In the genomic region with DNA sequence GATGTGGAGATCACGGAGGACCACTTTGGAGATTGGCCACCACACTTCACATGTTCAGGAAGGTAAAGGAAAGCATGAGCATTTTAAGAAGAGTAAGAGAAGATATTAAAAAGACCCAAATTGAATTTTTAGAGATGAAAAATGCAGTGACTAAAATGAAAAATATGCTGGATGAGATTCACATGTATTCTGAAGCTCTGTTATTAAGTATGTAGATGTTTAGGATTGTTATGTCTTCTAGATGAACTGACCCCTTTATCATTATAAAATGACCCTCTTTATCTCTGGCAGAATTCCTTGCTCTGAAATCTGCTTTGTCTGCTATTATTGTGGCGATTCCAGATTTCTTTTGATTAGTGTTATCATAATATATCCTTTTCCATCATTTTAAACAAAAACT, we compare ENCODE assay signal across 20 cellular contexts. TPM values are rescaled to one million over a fixed set of nuclear protein-coding genes. Genes with fewer than 3 reads are reported as not detected.
DNase-seq lines count a peak whose midpoint lies in the region; ATAC-seq and TF ChIP-seq lines count a peak whose summit lies in the region.
"Had no signal": no experiment of that assay in that cellular context is flagged by ENCODE, and none has a peak within 500 bp of the region (broad histone marks: within the 10 kb centered on the region; RNA-seq: fewer than 3 reads in every experiment).

No MANE protein-coding gene starts in this region.

- H2AFZ ChIP-seq in H9 (ENCODE audit: low read length), result no peak overlapping the region
- H2AFZ ChIP-seq in fibroblast of lung (ENCODE audit: low read length), result peak overlapping the region; percentile 14

- no peak overlapping the region for H3K18ac ChIP-seq in H9 (ENCODE audit: insufficient read length, low read depth, low read length)

- no peaks in the 10 kb centered on the region for H3K9me3 ChIP-seq in H9 (ENCODE audit: control insufficient read depth, low read depth, low read length)
- H3K9me3 ChIP-seq in fibroblast of lung (ENCODE audit: control insufficient read depth, insufficient read depth, low read depth, low read length), result no peaks in the 10 kb centered on the region
- H3K9me3 ChIP-seq in skeletal muscle satellite cell (replicated peaks; ENCODE audit: low read length), result no peaks in the 10 kb centered on the region
- H3K9me3 ChIP-seq: MG63 had no signal

- TF ChIP-seq CTCF in H9 (conservative IDR thresholded peaks at IDR 0.05) (no peak), fibroblast of lung (conservative IDR thresholded peaks at IDR 0.05 in 1 of 2, IDR thresholded peaks at IDR 0.05 in 1 of 2; ENCODE audit: low read depth in 1 of 2, low read length in 2 of 2) (no peak)

- H3K4me1 ChIP-seq in H9 (ENCODE audit: insufficient read depth, low read length) (no peaks in the 10 kb centered on the region), fibroblast of lung (ENCODE audit: control insufficient read depth, extremely low read depth, insufficient read depth, low read length) (peaks cover 4% of the 10 kb centered on the region), skeletal muscle satellite cell (ENCODE audit: control insufficient read depth, insufficient read depth, low read length) (peaks cover 16% of the 10 kb centered on the region)

- no peak overlapping the region for H3T11ph ChIP-seq in H9 (ENCODE audit: low read length)

- H3K56ac ChIP-seq in H9 (ENCODE audit: insufficient read length, low read depth, low read length), result peak overlapping the region; percentile 73

- H3K27ac Mint-ChIP-seq in H9, result no peak overlapping the region
- H3K27ac Mint-ChIP-seq: CD4-positive, alpha-beta memory T cell had no signal

- H2BK120ac ChIP-seq in H9 (ENCODE audit: low read depth, low read length, poor library complexity, severe bottlenecking), result no peak overlapping the region

- no peak overlapping the region for H2AK5ac ChIP-seq in H9 (ENCODE audit: insufficient read length, low read length)

- H3K9me3 Mint-ChIP-seq in H9, result no peaks in the 10 kb centered on the region
- H3K9me3 Mint-ChIP-seq: CD4-positive, alpha-beta memory T cell had no signal

- H2BK20ac ChIP-seq in H9 (ENCODE audit: low read depth, low read length, poor library complexity, severe bottlenecking), result no peak overlapping the region

- no peaks in the 10 kb centered on the region for H3K27me3 Mint-ChIP-seq in H9 (ENCODE audit: low read depth)

- peaks cover 0 to 1% (median 0%) of the 10 kb centered on the region in 3 experiments; a peak in 1 of 7 replicates for H3K36me3 Mint-ChIP-seq in H9 (ENCODE audit: insufficient read depth in 1 of 3, low read depth in 3 of 3)
- H3K36me3 Mint-ChIP-seq: CD4-positive, alpha-beta memory T cell had no signal

- H3K27ac ChIP-seq in H9 (ENCODE audit: insufficient read length, low read depth, low read length) (no peak overlapping the region), fibroblast of lung (ENCODE audit: insufficient read depth, low read length) (peak overlapping the region; percentile 29)

- H3K9ac ChIP-seq in H9 (ENCODE audit: extremely low read depth, insufficient read length, low read length) (no peak overlapping the region), fibroblast of lung (ENCODE audit: insufficient read depth, low read length) (no peak overlapping the region), skeletal muscle satellite cell (ENCODE audit: low read depth, low read length) (no peak overlapping the region)

- no peak overlapping the region for H3K4me2 ChIP-seq in H9 (ENCODE audit: insufficient read depth, insufficient read length, low read length)
- H3K4me2 ChIP-seq in fibroblast of lung (ENCODE audit: extremely low read depth, insufficient read depth, low read length), result peak overlapping the region; percentile 16
- H3K4me2 ChIP-seq in skeletal muscle satellite cell (ENCODE audit: low read length), result peak overlapping the region; percentile 28

- no peaks in the 10 kb centered on the region for H3K23me2 ChIP-seq in H9 (ENCODE audit: insufficient read length, low read depth, low read length, poor library complexity, severe bottlenecking)

- no CpG with 5 or more reads among the region's 2 CpGs for WGBS in H9 (ENCODE audit: extremely low coverage, insufficient read length, low lambda C conversion rate)

- ATAC-seq in HG03045 (IDR thresholded peaks at IDR 0.05; ENCODE audit: unreplicated experiment), result no peak
- ATAC-seq: Panc1 had no signal

- H2BK15ac ChIP-seq in H9 (ENCODE audit: low read depth, low read length), result no peak overlapping the region

- no peak overlapping the region for H2BK12ac ChIP-seq in H9 (ENCODE audit: insufficient read length, low read depth, low read length)

- DNase-seq in H9 (no peak), amniotic epithelial cell (ENCODE audit: low read depth) (peak; percentile 5), fibroblast of lung (ENCODE audit: low read depth in 2 of 2) (no peak), NCI-H2196 (lab: John Stamatoyannopoulos, UW; ENCODE audit: unreplicated experiment) (no peak), putamen (ENCODE audit: low spot score) (no peak), amygdala (lab: John Stamatoyannopoulos, UW) (no peak)
- DNase-seq: AML-193; Calu3; CD4-positive, alpha-beta memory T cell; DMS53; Karpas-422; NCI-H1092; NCI-H2081 treated with DMSO at 0.1 percent for 48 hours; NCI-H2227 treated with DMSO at 0.1 percent for 48 hours; NCI-H524 treated with DMSO at 0.1 percent for 48 hours; Right ventricle myocardium superior had no signal

- H2BK5ac ChIP-seq in H9 (ENCODE audit: insufficient read length, low read length), result no peak overlapping the region

- no peak overlapping the region for H4K91ac ChIP-seq in H9 (ENCODE audit: insufficient read length, low read depth, low read length)

- no peak overlapping the region for H3K23ac ChIP-seq in H9 (ENCODE audit: insufficient read length, low read depth, low read length)

- H3K4me1 Mint-ChIP-seq in H9, result 0 out of 4 replicates have a peak, but pooled peaks cover 0 to 3% of the 10 kb centered on the region in 2 experiments
- H3K4me1 Mint-ChIP-seq: CD4-positive, alpha-beta memory T cell had no signal

- no peak overlapping the region for H4K5ac ChIP-seq in H9 (ENCODE audit: insufficient read length, low read depth, low read length)

- no peak overlapping the region for H3K4me3 Mint-ChIP-seq in H9
- H3K4me3 Mint-ChIP-seq: CD4-positive, alpha-beta memory T cell had no signal

- H3K4me3 ChIP-seq in fibroblast of lung (replicated peaks in 1 of 4; ENCODE audit: control extremely low read depth in 1 of 4, insufficient read depth in 1 of 4, low read depth in 3 of 4, low read length in 4 of 4) (no peak overlapping the region), skeletal muscle satellite cell (ENCODE audit: low read length) (peak overlapping the region; percentile 31)
- H3K4me3 ChIP-seq: MG63 had no signal

- H3K27me3 ChIP-seq in H9 (ENCODE audit: insufficient read depth, low read length), result no peaks in the 10 kb centered on the region
- H3K27me3 ChIP-seq in fibroblast of lung (ENCODE audit: control insufficient read depth, insufficient read depth, low read length), result no peaks in the 10 kb centered on the region
- H3K27me3 ChIP-seq in skeletal muscle satellite cell (ENCODE audit: control insufficient read depth, insufficient read depth, low read length), result no peaks in the 10 kb centered on the region
- H3K27me3 ChIP-seq: MG63 had no signal

- no peak overlapping the region for H3K14ac ChIP-seq in H9 (ENCODE audit: insufficient read depth, low read length)

- H3K36me3 ChIP-seq in fibroblast of lung (ENCODE audit: control insufficient read depth, insufficient read depth, low read length) (no peaks in the 10 kb centered on the region), skeletal muscle satellite cell (ENCODE audit: insufficient read depth, low read length) (no peaks in the 10 kb centered on the region)
- H3K36me3 ChIP-seq: MG63 had no signal

- no peaks in the 10 kb centered on the region for H3K79me1 ChIP-seq in H9 (ENCODE audit: insufficient read depth, low read depth, low read length, poor library complexity, severe bottlenecking)

- no peak overlapping the region for H4K8ac ChIP-seq in H9 (replicated peaks; ENCODE audit: insufficient read length, low read depth, low read length)

- no peaks in the 10 kb centered on the region for H3K79me2 ChIP-seq in H9 (ENCODE audit: insufficient read depth, low read length)
- H3K79me2 ChIP-seq in fibroblast of lung (ENCODE audit: control insufficient read depth, insufficient read depth, low read length), result no peaks in the 10 kb centered on the region

- no peaks in the 10 kb centered on the region for H4K20me1 ChIP-seq in H9 (ENCODE audit: control insufficient read depth, insufficient read depth, insufficient read length)
- no peaks in the 10 kb centered on the region for H4K20me1 ChIP-seq in fibroblast of lung (ENCODE audit: control insufficient read depth, extremely low read depth, insufficient read depth, low read length)

- H3K4ac ChIP-seq in H9 (ENCODE audit: low read depth, low read length), result no peak overlapping the region

RNA-seq across cellular contexts. Expression of a gene that starts 36.0 kb away (rescaled TPM):
- total RNA-seq in H9 (2021) (8.1 and 8.5 TPM in 2 replicates), fibroblast of lung (24.4 and 28.0 TPM in 2 replicates)
- polyA plus RNA-seq in fibroblast of lung, result 14.7 and 23.6 TPM in 2 replicates
- 9.6 and 16.4 TPM in 2 replicates for polyA plus RNA-seq in fibroblast of lung (2012)
- not detected in 2 replicates for polyA minus RNA-seq in fibroblast of lung (ENCODE audit: low replicate concordance)
- total RNA-seq in skeletal muscle satellite cell (2012; rRNA removed), result 18.3 and 18.6 TPM in 2 replicates
